8 cellular contexts compared by ENCODE assay signal in the genomic region with DNA sequence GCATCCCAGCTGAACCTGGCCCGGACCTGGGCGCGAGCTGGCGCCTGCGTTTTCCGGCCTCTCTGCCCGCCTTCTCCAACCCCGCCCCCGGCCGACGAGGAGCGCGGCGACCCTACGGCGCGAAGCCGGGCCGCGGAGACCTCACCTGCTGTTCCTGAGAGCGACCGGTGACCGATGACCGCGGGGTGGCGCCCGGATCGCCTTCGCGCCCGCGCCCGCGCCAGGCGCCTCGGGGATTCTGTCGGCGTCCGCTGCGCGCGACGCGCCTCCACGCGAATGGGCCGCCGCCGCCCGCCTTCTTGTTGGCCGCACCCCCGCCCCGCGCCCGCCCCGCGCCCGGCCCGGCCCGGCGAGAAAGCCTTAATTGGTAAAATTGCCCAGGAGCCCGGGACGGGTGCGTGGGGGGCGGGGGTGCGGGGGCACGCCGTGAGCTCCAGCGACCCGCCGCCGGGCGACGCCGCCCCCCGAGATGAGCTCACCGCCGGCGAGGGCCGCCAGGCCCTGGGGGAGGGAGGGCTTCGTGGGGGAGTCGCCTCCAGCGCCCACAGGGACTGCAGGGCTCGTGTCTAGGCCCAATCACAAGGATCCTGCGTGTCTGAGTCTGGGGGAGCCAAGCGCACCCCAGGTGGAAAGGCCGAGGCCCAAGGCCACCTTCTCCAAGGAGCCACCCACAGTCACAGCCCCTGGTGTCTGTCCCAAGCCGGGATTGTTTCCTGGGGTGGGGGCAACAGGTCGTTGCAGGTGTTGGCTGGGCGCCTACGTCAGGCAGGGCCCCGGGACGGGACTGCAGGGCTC.
DNase-seq lines count a peak whose midpoint lies in the region; ATAC-seq and TF ChIP-seq lines count a peak whose summit lies in the region.

A gene with protein sequence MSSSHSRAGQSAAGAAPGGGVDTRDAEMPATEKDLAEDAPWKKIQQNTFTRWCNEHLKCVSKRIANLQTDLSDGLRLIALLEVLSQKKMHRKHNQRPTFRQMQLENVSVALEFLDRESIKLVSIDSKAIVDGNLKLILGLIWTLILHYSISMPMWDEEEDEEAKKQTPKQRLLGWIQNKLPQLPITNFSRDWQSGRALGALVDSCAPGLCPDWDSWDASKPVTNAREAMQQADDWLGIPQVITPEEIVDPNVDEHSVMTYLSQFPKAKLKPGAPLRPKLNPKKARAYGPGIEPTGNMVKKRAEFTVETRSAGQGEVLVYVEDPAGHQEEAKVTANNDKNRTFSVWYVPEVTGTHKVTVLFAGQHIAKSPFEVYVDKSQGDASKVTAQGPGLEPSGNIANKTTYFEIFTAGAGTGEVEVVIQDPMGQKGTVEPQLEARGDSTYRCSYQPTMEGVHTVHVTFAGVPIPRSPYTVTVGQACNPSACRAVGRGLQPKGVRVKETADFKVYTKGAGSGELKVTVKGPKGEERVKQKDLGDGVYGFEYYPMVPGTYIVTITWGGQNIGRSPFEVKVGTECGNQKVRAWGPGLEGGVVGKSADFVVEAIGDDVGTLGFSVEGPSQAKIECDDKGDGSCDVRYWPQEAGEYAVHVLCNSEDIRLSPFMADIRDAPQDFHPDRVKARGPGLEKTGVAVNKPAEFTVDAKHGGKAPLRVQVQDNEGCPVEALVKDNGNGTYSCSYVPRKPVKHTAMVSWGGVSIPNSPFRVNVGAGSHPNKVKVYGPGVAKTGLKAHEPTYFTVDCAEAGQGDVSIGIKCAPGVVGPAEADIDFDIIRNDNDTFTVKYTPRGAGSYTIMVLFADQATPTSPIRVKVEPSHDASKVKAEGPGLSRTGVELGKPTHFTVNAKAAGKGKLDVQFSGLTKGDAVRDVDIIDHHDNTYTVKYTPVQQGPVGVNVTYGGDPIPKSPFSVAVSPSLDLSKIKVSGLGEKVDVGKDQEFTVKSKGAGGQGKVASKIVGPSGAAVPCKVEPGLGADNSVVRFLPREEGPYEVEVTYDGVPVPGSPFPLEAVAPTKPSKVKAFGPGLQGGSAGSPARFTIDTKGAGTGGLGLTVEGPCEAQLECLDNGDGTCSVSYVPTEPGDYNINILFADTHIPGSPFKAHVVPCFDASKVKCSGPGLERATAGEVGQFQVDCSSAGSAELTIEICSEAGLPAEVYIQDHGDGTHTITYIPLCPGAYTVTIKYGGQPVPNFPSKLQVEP (N-terminal part only) (minus strand): TSS at position 274 of the 795 bp plus-strand sequence. CDS start 3,389 bp downstream, outside the sequence.

- in situ Hi-C loops in astrocyte of the cerebellum (cut with HindIII; ENCODE audit: low sequenced_read_pairs) = no loop called here

- no peak for ATAC-seq in HG03025 (IDR thresholded peaks at IDR 0.05; ENCODE audit: low FRiP score, unreplicated experiment)

- peaks cover 4% of the 10 kb centered on the region for H3K36me3 ChIP-seq in iPS-15b (ENCODE audit: control insufficient read depth, insufficient read depth, low read length)

- no peaks in the 10 kb centered on the region for H3K4me1 ChIP-seq in iPS-15b (ENCODE audit: control insufficient read depth, insufficient read depth, low read length)

- H3K4me3 ChIP-seq in astrocyte of the cerebellum (ENCODE audit: low read depth, low read length) (peak within 1 kb of the TSS; percentile 51), iPS-15b (ENCODE audit: low read depth, low read length) (peak within 1 kb of the TSS; percentile 43), skeletal muscle cell (ENCODE audit: low read depth, low read length) (peak within 1 kb of the TSS; percentile 51)

- no peak for TF ChIP-seq CTCF in astrocyte of the cerebellum (IDR thresholded peaks at IDR 0.05; ENCODE audit: low read depth, low read length, missing control alignments)

- H3K9me3 ChIP-seq in iPS-15b (ENCODE audit: control insufficient read depth, insufficient read depth, low read length) = no peaks in the 10 kb centered on the region

- DNase-seq in ELR (ENCODE audit: low read depth) = peak; percentile 34
- DNase-seq in LoVo (ENCODE audit: low spot score) = peak; percentile 37
- DNase-seq in astrocyte of the cerebellum (ENCODE audit: low read depth) = no peak
- DNase-seq in skeletal muscle cell (ENCODE audit: low read depth) = no peak
- no peak for DNase-seq in central memory CD4-positive, alpha-beta T cell
- no peak for DNase-seq in GM19240 (ENCODE audit: insufficient read length, low spot score)

- no peak within 1 kb of the TSS for H3K9ac ChIP-seq in iPS-15b (ENCODE audit: low read depth, low read length)

- H3K27me3 ChIP-seq in iPS-15b (ENCODE audit: control insufficient read depth, insufficient read depth, low read length) = no peaks in the 10 kb centered on the region

Comparison
In these comparisons a context has a peak if more than half of its experiments do, and no peak if none do; other contexts are left out.
1. DNase-seq: peak in ELR (single experiment) and LoVo (single experiment); none in astrocyte of the cerebellum (single experiment), skeletal muscle cell (single experiment), central memory CD4-positive, alpha-beta T cell (single experiment) and GM19240 (single experiment).
2. Peak in every context shown above with its lines, with median percentiles within 50 percentile points of each other: H3K4me3 ChIP-seq.